Comparison of ENCODE assay signal across 18 cellular contexts in genomic region chr12:49105504-49106120, GRCh38. TPM values are rescaled to one million over a fixed set of nuclear protein-coding genes. Genes with fewer than 3 reads are reported as not detected.
DNase-seq lines count a peak whose midpoint lies in the region; ATAC-seq and TF ChIP-seq lines count a peak whose summit lies in the region.
"Had no signal": no experiment of that assay in that cellular context is flagged by ENCODE, and none has a peak within 500 bp of the region (broad histone marks: within the 10 kb centered on the region; RNA-seq: fewer than 3 reads in every experiment).

No MANE protein-coding gene starts in this region.

- H3F3A ChIP-seq in PC-3 (ENCODE audit: low read length, unreplicated experiment) (no peaks in the 10 kb centered on the region), MM.1S (ENCODE audit: insufficient read depth, low read length) (peaks cover 4% of the 10 kb centered on the region)

- POLR2A ChIA-PET in PC-3 (lab: Charles Lee; ENCODE audit: unreplicated experiment), result no interaction called here

- H3K4me3 ChIP-seq in PC-3 (ENCODE audit: low read length) (no peak overlapping the region), osteoblast (ENCODE audit: insufficient read depth, low read length) (no peak overlapping the region), left lung (no peak overlapping the region), MM.1S (ENCODE audit: low read length) (no peak overlapping the region)
- H3K4me3 ChIP-seq: Peyer's patch, prostate gland, transverse colon had no signal

- H3K27me3 ChIP-seq in PC-3 (ENCODE audit: low read length) (no peaks in the 10 kb centered on the region), osteoblast (ENCODE audit: insufficient read depth, low read length) (no peaks in the 10 kb centered on the region), left lung (no peaks in the 10 kb centered on the region), MM.1S (replicated peaks; ENCODE audit: insufficient read depth, low read length) (no peaks in the 10 kb centered on the region)
- H3K27me3 ChIP-seq: BE2C, Peyer's patch, transverse colon had no signal

- H3K9me2 ChIP-seq in PC-3 (replicated peaks; ENCODE audit: low read length) (no peaks in the 10 kb centered on the region), MM.1S (replicated peaks; ENCODE audit: insufficient read depth, low read length) (no peaks in the 10 kb centered on the region)

- H3K79me2 ChIP-seq in PC-3 (ENCODE audit: low read length), result peaks cover 34% of the 10 kb centered on the region
- peaks cover 46% of the 10 kb centered on the region for H3K79me2 ChIP-seq in osteoblast (ENCODE audit: insufficient read depth, low read length)
- H3K79me2 ChIP-seq in MM.1S (ENCODE audit: low read length), result peaks cover 11% of the 10 kb centered on the region; the same call in 1 of the 2 replicates

- H3K9me3 ChIP-seq in PC-3 (ENCODE audit: low read length) (no peaks in the 10 kb centered on the region), osteoblast (ENCODE audit: low read depth, low read length) (no peaks in the 10 kb centered on the region), left lung (no peaks in the 10 kb centered on the region), MM.1S (replicated peaks; ENCODE audit: insufficient read depth, low read length) (no peaks in the 10 kb centered on the region)
- H3K9me3 ChIP-seq: BE2C, Peyer's patch, prostate gland, transverse colon had no signal

- CTCF ChIA-PET in PC-3 (lab: Charles Lee), result interaction anchor here (0.8 to 0.9 kb wide), 2 partner anchors 13 to 42 kb away, joined by 3 to 4 read pairs; no protein-coding TSS in a partner anchor

- no peaks in the 10 kb centered on the region for H4K20me1 ChIP-seq in PC-3 (ENCODE audit: low read length)
- peaks cover 35% of the 10 kb centered on the region for H4K20me1 ChIP-seq in osteoblast (ENCODE audit: insufficient read depth, low read length)
- H4K20me1 ChIP-seq in MM.1S (ENCODE audit: insufficient read depth, low read length), result no peaks in the 10 kb centered on the region

- intact Hi-C loops in PC-3 (cut with micrococcal nuclease), result no loop called here
- intact Hi-C loops in left lung (cut with DNase I), result no loop called here

- ATAC-seq in PC-3, result peak; percentile 57
- ATAC-seq in left lung, result no peak

- no TSS peak for BruUV-seq in PC-3 (replicated peaks; lab: Mats Ljungman, UMichigan)

- H3K9ac ChIP-seq in PC-3 (ENCODE audit: low read length), result peak overlapping the region; percentile 18; the same call in 1 of the 2 replicates
- no peak overlapping the region for H3K9ac ChIP-seq in MM.1S (ENCODE audit: low read length)

- H3K36me3 ChIP-seq in PC-3 (ENCODE audit: low read depth, low read length), result no peaks in the 10 kb centered on the region; the same call in 1 of the 2 replicates
- H3K36me3 ChIP-seq in osteoblast (ENCODE audit: insufficient read depth, low read length), result peaks cover 27% of the 10 kb centered on the region
- H3K36me3 ChIP-seq in left lung, result peaks cover 4 to 48% of the 10 kb centered on the region in 2 donors
- H3K36me3 ChIP-seq in MM.1S (replicated peaks; ENCODE audit: insufficient read depth, low read length), result no peaks in the 10 kb centered on the region

- peak; percentile 61 for DNase-seq in EH (ENCODE audit: low read depth)
- DNase-seq in PC-3, result peak; percentile 91
- DNase-seq in epithelial cell of prostate (ENCODE audit: low read depth, low spot score), result peak; percentile 40
- DNase-seq in osteoblast (ENCODE audit: insufficient read length, low spot score, missing footprints), result peak; percentile 92
- no peak for DNase-seq in RKO (ENCODE audit: low spot score)
- DNase-seq in left lung, result no peak
- DNase-seq in 8988T, result no peak
- no peak for DNase-seq in MM.1S
- DNase-seq: activated CD4-positive, alpha-beta T cell treated with anti-CD3 and anti-CD28 coated beads for 1 hour; BE2C; DMS79; foreskin fibroblast; NCI-H524 treated with DMSO at 0.1 percent for 48 hours; Peyer's patch; stimulated activated CD4-positive, alpha-beta T cell treated with anti-CD3 and anti-CD28 coated beads, Interleukin-2, amount 100 ng/mL, for 48 hours; transverse colon had no signal

- peak overlapping the region; percentile 65 for H3K27ac ChIP-seq in PC-3 (ENCODE audit: low read length)
- peak overlapping the region; percentile 37 for H3K27ac ChIP-seq in epithelial cell of prostate
- peak overlapping the region; percentile 21 for H3K27ac ChIP-seq in osteoblast (ENCODE audit: low read depth, low read length)
- H3K27ac ChIP-seq in left lung, result peak overlapping the region in 1 of 2 donors; percentile 14
- no peak overlapping the region for H3K27ac ChIP-seq in MM.1S (ENCODE audit: low read length)
- H3K27ac ChIP-seq: Peyer's patch, prostate gland, transverse colon had no signal

- H3K4me1 ChIP-seq in PC-3 (ENCODE audit: insufficient read depth, low read length), result peaks cover 26% of the 10 kb centered on the region
- H3K4me1 ChIP-seq in osteoblast (ENCODE audit: insufficient read depth, low read length), result peaks cover 23% of the 10 kb centered on the region
- peaks cover 16 to 60% of the 10 kb centered on the region in 2 donors for H3K4me1 ChIP-seq in left lung
- H3K4me1 ChIP-seq in MM.1S (ENCODE audit: low read length), result peaks cover 9% of the 10 kb centered on the region; the same call in 1 of the 2 replicates
- H3K4me1 ChIP-seq: prostate gland had no signal

- H2AFZ ChIP-seq in PC-3 (ENCODE audit: low read length), result peak overlapping the region; percentile 33; the same call in 1 of the 2 replicates
- peak overlapping the region; percentile 7 for H2AFZ ChIP-seq in osteoblast (ENCODE audit: low read length)
- no peak overlapping the region for H2AFZ ChIP-seq in MM.1S (ENCODE audit: low read length)

- H3K4me2 ChIP-seq in PC-3 (ENCODE audit: low read length) (peak overlapping the region; percentile 47), osteoblast (ENCODE audit: insufficient read depth, low read length) (peak overlapping the region; percentile 25), MM.1S (ENCODE audit: low read depth, low read length) (no peak overlapping the region)

- TF ChIP-seq CTCF in PC-3 (conservative IDR thresholded peaks at IDR 0.05; ENCODE audit: low read depth, low read length) (no peak), osteoblast (IDR thresholded peaks at IDR 0.05; ENCODE audit: extremely low read depth, low read depth, low read length) (no peak), left lung (IDR thresholded peaks at IDR 0.05) (no peak), MM.1S (IDR thresholded peaks at IDR 0.05; ENCODE audit: low read length) (no peak)

RNA-seq across cellular contexts. Expression of gene LMBR1L, which starts 5.0 kb away (rescaled TPM):
- 17.1 and 18.5 TPM in 2 replicates for total RNA-seq in PC-3 (2014; rRNA removed)
- 57.2 and 60.4 TPM in 2 replicates for total RNA-seq in osteoblast
- 10 to 100 TPM; 39.9 to 42.8 TPM for total RNA-seq in left lung

RNA-seq across cellular contexts. Expression of gene DHH, which starts 11.0 kb away (rescaled TPM):
- total RNA-seq in PC-3 (2014; rRNA removed) (0.04 and 0.23 TPM in 2 replicates), osteoblast (under 0.01 TPM in 1 of 2 replicates, not detected in the other), left lung (1 to 10 TPM; 2.0 to 2.9 TPM)
- total RNA-seq: T-helper 1 cell treated with Interleukin-12 subunit alpha and Interleukin-12 subunit beta and Interleukin-4 antibody, amounts not matched to agents 30 ng/mL and 1 ng/mL, for 36 hours had no signal

RNA-seq across cellular contexts. Expression of gene TUBA1B, which starts 25.6 kb away (rescaled TPM):
- 4,374 and 4,720 TPM in 2 replicates for total RNA-seq in PC-3 (2014; rRNA removed)
- total RNA-seq in osteoblast, result 578 and 616 TPM in 2 replicates
- 1,000 to 10,000 TPM in 1 of 2 donors, 100 to 1,000 TPM in 1; 603 to 1,153 TPM for total RNA-seq in left lung

RNA-seq across cellular contexts. Expression of gene RHEBL1, which starts 35.8 kb away (rescaled TPM):
- 4.2 and 5.0 TPM in 2 replicates for total RNA-seq in PC-3 (2014; rRNA removed)
- 0.72 and 0.88 TPM in 2 replicates for total RNA-seq in osteoblast
- total RNA-seq in left lung, result 1 to 10 TPM in 1 of 2 donors, under 1 TPM in 1; 0.71 to 1.1 TPM
- total RNA-seq: Peyer's patch, transverse colon had no signal

RNA-seq across cellular contexts. Expression of gene KMT2D, which starts 45.0 kb away (rescaled TPM):
- total RNA-seq in PC-3 (2014; rRNA removed) (41.9 and 51.7 TPM in 2 replicates), osteoblast (24.6 and 28.6 TPM in 2 replicates), left lung (100 to 1,000 TPM in 1 of 2 donors, 10 to 100 TPM in 1; 81.2 to 110 TPM)

Comparison
In these comparisons a context has a peak if more than half of its experiments do, and no peak if none do; other contexts are left out.
1. DNase-seq: peak in EH (single experiment), PC-3 (single experiment), epithelial cell of prostate (single experiment) and osteoblast (single experiment); none in RKO (single experiment), left lung (0 of 2), 8988T (single experiment) and MM.1S (single experiment).